Comparison of ENCODE assay signal across 1 cellular context in the genomic region with DNA sequence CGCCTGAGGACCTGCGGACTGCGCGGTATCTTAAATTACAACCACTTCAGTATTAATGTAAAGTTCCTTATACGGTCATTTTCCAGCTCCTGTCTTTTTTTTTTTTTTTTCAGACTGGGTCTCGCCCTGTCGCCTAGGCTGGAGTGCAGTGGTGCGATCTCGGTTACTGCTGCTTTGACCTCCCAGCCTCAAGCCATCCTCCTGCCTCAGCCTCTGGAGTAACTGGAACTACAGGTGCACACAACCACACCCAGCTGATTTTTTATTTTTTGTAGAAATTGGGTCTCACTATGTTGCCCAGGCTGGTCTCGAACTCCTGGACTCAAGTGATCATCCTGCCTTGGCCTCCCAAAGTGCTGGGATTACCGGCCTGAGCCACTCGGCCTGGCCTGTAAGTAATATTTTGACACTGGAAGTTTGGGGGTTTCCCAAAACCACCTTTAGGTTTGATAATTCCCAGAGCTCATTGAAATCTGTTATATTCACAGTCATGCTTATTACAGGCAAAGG.
TF ChIP-seq lines count a peak whose summit lies in the region.

No MANE protein-coding gene starts in this region.

TF ChIP-seq in SK-N-SH, 30 proteins besides CTCF, POLR2A, EP300 and RAD21:
- TF ChIP-seq ELF1 (IDR thresholded peaks at IDR 0.05): no peak
- no peak for TF ChIP-seq RXRA (IDR thresholded peaks at IDR 0.05; ENCODE audit: borderline replicate concordance, low read depth)
- TF ChIP-seq YY1 (IDR thresholded peaks at IDR 0.05; ENCODE audit: low read depth): no peak
- no peak for TF ChIP-seq MXI1 (IDR thresholded peaks at IDR 0.05; ENCODE audit: low read depth, low read length)
